In the genomic region with DNA sequence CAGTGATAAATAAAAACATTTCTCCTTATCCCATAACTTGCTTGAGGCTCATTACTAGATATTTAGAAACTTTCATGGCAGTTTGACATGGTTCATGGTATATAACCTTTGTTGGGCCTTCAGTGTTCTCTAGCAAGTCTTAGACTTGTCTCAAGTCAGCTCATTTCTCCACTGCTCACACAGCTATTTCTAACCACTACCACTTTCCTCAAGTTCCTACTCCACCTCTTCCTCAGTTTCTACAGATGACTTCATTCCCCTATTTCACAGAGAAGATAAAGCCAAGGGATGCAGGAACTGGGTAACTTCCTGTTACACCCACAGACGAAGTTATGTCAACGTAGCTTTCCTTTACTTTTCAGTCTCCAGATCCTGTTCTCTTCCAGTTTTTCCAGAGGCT, we compare ENCODE assay signal across 21 cellular contexts. TPM values are rescaled to one million over a fixed set of nuclear protein-coding genes. Genes with fewer than 3 reads are reported as not detected.
A peak's percentile ranks its signal among the peaks of the same experiment; 100 is the strongest.
DNase-seq lines count a peak whose midpoint lies in the region; ATAC-seq, FAIRE-seq and TF ChIP-seq lines count a peak whose summit lies in the region.
"Had no signal": no experiment of that assay in that cellular context is flagged by ENCODE, and none has a peak within 500 bp of the region (broad histone marks: within the 10 kb centered on the region; RNA-seq: fewer than 3 reads in every experiment).

No MANE protein-coding gene starts in this region.

- H3K4me1 ChIP-seq in BLaER1 = peaks cover 11% of the 10 kb centered on the region
- H3K4me1 ChIP-seq in endodermal cell (ENCODE audit: control insufficient read depth, insufficient read depth, low read length) = peaks cover 3% of the 10 kb centered on the region
- H3K4me1 ChIP-seq: foreskin keratinocyte, tibial artery had no signal

- peaks cover 4% of the 10 kb centered on the region for H3K9me3 Mint-ChIP-seq in endodermal cell

- peaks cover 41% of the 10 kb centered on the region for H4K20me1 ChIP-seq in BLaER1

- no peak for FAIRE-seq in bronchial epithelial cell (lab: Jason Lieb, UNC)
- FAIRE-seq: GM18507, H1 had no signal

- H3K27me3 Mint-ChIP-seq in endodermal cell (ENCODE audit: insufficient read depth) = no peaks in the 10 kb centered on the region

- H3K36me3 ChIP-seq in BLaER1 (peaks cover 28% of the 10 kb centered on the region), bronchial epithelial cell (ENCODE audit: control insufficient read depth, insufficient read depth, low read length) (no peaks in the 10 kb centered on the region), endodermal cell (ENCODE audit: control insufficient read depth, insufficient read depth, low read length) (peaks cover under 1% of the 10 kb centered on the region)

- H3K27me3 ChIP-seq in BLaER1 (no peaks in the 10 kb centered on the region), bronchial epithelial cell (ENCODE audit: control insufficient read depth, insufficient read depth, low read length) (no peaks in the 10 kb centered on the region), endodermal cell (ENCODE audit: control insufficient read depth, insufficient read depth, low read length, poor library complexity, severe bottlenecking) (no peaks in the 10 kb centered on the region)
- H3K27me3 ChIP-seq: foreskin keratinocyte, tibial artery had no signal

- TF ChIP-seq CTCF in bronchial epithelial cell (IDR thresholded peaks at IDR 0.05; ENCODE audit: insufficient read depth, low read length, severe bottlenecking) (no peak), endodermal cell (conservative IDR thresholded peaks at IDR 0.05) (no peak), lower leg skin (IDR thresholded peaks at IDR 0.05) (no peak)

- peak overlapping the region; percentile 11; the same call in 1 of the 2 replicates for H3K4me2 ChIP-seq in BLaER1

- no peak overlapping the region for H3K4me3 Mint-ChIP-seq in endodermal cell

- H3K4me1 Mint-ChIP-seq in endodermal cell = peaks cover 15% of the 10 kb centered on the region

- in situ Hi-C loops in KBM-7 (cut with MboI; ENCODE audit: low pct_unique_long_range_greater_than_20kb, low sequenced_read_pairs) = no loop called here

- H3K4me3 ChIP-seq in BLaER1 (no peak overlapping the region), bronchial epithelial cell (ENCODE audit: low read depth, low read length) (no peak overlapping the region), endodermal cell (ENCODE audit: low read length) (no peak overlapping the region), lower leg skin (ENCODE audit: low read depth, poor library complexity, severe bottlenecking) (no peak overlapping the region)
- H3K4me3 ChIP-seq: tibial artery had no signal

- H3K27ac ChIP-seq in BLaER1 (no peak overlapping the region), endodermal cell (ENCODE audit: low read depth, low read length) (no peak overlapping the region)
- H3K27ac ChIP-seq: foreskin keratinocyte, tibial artery had no signal

- DNase-seq in KBM-7 = peak; percentile 49
- peak; percentile 58 for DNase-seq in bronchial epithelial cell (ENCODE audit: low read depth)
- DNase-seq in left lobe of liver (ENCODE audit: low spot score) = no peak
- DNase-seq in kidney glomerular epithelial cell (lab: John Stamatoyannopoulos, UW) = no peak
- DNase-seq in endodermal cell = no peak
- no peak for DNase-seq in lower leg skin (ENCODE audit: low spot score in 2 of 2)
- DNase-seq: activated CD4-positive, CD25-positive, alpha-beta regulatory T cell treated with anti-CD3 and anti-CD28 coated beads, Interleukin-2, amount 50 U/mL, for 72 hours; cerebellar nuclear complex; foreskin keratinocyte; NCI-H1092; NCI-H2081 treated with DMSO at 0.1 percent for 48 hours; NCI-H526; nucleus accumbens; retina; stimulated activated CD4-positive, alpha-beta T cell treated with anti-CD3 and anti-CD28 coated beads, Interleukin-15, amount 100 ng/mL, for 24 hours; stimulated activated naive CD4-positive, alpha-beta T cell; tibial artery had no signal

- H3K9me3 ChIP-seq in BLaER1 = peaks cover 28% of the 10 kb centered on the region
- H3K9me3 ChIP-seq in endodermal cell (ENCODE audit: control insufficient read depth, low read length) = peaks cover 7% of the 10 kb centered on the region

- ATAC-seq in left lobe of liver (peak; percentile 47), GM18873 (IDR thresholded peaks at IDR 0.05; ENCODE audit: low FRiP score, unreplicated experiment) (no peak)
- ATAC-seq: foreskin keratinocyte had no signal

- H3K27ac Mint-ChIP-seq in endodermal cell = no peak overlapping the region

- intact Hi-C loops in lower leg skin (cut with DNase I; ENCODE audit: low total_unique reads) = no loop called here

- no peak overlapping the region for H3K9ac ChIP-seq in BLaER1
- no peak overlapping the region for H3K9ac ChIP-seq in endodermal cell (ENCODE audit: extremely low read depth, low read length, poor library complexity, severe bottlenecking)

- peaks cover 12% of the 10 kb centered on the region for H3K36me3 Mint-ChIP-seq in endodermal cell (ENCODE audit: low read depth)

- TF ChIP-seq POLR2A in lower leg skin (IDR thresholded peaks at IDR 0.05) = no peak

- 90 to 100% methylated on average over 2 of the region's 2 CpGs for WGBS in endodermal cell (ENCODE audit: insufficient coverage in 1 of 2, insufficient read length in 1 of 2), 2 experiments
- WGBS in lower leg skin, 2 donors = 74 to 75% methylated on average over 2 of the region's 2 CpGs

RNA-seq across cellular contexts. Expression of a gene that starts 23.2 kb away (rescaled TPM):
- total RNA-seq in bronchial epithelial cell (11.3 and 13.2 TPM in 2 replicates), left lobe of liver (7.5 TPM), endodermal cell (10 to 100 TPM; 49.2 to 50.3 TPM), lower leg skin (10 to 100 TPM in 1 of 4 donors, 1 to 10 TPM in 3; 5.9 to 10.8 (median 8.2) TPM)
- polyA plus RNA-seq in endodermal cell (2013, experiment 1 of 2) = 29.8 TPM
- 26.1 TPM for polyA plus RNA-seq in endodermal cell (2013, experiment 2 of 2)

Comparison
In these comparisons a context has a peak if more than half of its experiments do, and no peak if none do; other contexts are left out.
1. DNase-seq: peak in KBM-7 (single experiment) and bronchial epithelial cell (single experiment); none in left lobe of liver (single experiment), kidney glomerular epithelial cell (single experiment), endodermal cell (single experiment) and lower leg skin (0 of 2).